In the genomic region with DNA sequence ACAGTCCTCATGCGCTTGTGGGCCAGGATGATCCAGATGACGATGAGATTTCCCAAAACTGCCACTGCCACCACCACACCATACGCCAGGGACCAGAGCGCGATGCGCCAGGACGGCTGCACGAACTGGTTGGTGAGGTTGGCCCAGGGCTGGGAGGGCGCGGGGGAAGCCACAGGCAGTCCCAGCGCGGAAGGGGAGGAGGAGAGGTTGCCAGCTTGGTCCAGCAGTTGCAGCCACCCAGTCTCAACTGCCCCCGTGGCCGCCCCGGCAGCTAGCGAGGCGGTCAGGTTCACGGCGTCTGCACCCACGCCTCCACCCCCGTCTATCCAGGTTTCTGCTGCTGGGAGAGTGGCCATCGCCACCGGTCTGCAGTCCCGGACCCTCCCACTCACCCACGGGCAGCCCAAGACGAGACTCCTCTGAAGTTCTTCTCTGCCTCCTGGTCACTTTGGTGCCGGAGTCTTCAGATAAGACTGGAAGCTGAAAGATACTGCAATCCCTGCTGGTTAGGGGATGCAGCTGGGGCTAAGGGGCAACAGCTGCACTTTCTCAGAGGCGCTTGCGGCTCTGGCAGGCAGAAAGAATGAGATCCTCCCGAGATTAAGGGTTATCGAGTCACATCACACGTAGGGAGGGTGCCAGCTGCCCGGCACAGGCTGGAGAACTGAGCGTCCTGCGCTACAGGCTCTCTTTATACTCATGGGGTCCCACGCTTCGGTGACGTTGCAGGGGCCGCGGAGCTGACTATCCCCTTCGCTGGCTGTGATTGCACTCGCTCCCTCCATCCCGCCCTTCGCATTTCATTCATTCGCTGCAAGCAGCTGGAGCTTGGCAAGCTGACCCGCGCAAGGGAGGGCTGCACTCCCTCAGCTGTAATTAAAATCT, we compare ENCODE assay signal across 1 cellular context.
TF ChIP-seq lines count a peak whose summit lies in the region.

A gene with protein sequence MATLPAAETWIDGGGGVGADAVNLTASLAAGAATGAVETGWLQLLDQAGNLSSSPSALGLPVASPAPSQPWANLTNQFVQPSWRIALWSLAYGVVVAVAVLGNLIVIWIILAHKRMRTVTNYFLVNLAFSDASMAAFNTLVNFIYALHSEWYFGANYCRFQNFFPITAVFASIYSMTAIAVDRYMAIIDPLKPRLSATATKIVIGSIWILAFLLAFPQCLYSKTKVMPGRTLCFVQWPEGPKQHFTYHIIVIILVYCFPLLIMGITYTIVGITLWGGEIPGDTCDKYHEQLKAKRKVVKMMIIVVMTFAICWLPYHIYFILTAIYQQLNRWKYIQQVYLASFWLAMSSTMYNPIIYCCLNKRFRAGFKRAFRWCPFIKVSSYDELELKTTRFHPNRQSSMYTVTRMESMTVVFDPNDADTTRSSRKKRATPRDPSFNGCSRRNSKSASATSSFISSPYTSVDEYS (minus strand): TSS at position 666 of the 885 bp plus-strand sequence. CDS start 310 bp downstream, at position 356.

TF ChIP-seq in neural cell, 6 proteins besides CTCF, POLR2A, EP300 and RAD21:
- TF ChIP-seq, protein P1, sequence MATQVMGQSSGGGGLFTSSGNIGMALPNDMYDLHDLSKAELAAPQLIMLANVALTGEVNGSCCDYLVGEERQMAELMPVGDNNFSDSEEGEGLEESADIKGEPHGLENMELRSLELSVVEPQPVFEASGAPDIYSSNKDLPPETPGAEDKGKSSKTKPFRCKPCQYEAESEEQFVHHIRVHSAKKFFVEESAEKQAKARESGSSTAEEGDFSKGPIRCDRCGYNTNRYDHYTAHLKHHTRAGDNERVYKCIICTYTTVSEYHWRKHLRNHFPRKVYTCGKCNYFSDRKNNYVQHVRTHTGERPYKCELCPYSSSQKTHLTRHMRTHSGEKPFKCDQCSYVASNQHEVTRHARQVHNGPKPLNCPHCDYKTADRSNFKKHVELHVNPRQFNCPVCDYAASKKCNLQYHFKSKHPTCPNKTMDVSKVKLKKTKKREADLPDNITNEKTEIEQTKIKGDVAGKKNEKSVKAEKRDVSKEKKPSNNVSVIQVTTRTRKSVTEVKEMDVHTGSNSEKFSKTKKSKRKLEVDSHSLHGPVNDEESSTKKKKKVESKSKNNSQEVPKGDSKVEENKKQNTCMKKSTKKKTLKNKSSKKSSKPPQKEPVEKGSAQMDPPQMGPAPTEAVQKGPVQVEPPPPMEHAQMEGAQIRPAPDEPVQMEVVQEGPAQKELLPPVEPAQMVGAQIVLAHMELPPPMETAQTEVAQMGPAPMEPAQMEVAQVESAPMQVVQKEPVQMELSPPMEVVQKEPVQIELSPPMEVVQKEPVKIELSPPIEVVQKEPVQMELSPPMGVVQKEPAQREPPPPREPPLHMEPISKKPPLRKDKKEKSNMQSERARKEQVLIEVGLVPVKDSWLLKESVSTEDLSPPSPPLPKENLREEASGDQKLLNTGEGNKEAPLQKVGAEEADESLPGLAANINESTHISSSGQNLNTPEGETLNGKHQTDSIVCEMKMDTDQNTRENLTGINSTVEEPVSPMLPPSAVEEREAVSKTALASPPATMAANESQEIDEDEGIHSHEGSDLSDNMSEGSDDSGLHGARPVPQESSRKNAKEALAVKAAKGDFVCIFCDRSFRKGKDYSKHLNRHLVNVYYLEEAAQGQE (IDR thresholded peaks at IDR 0.05; ENCODE audit: borderline replicate concordance), result no peak
- TF ChIP-seq TAF1 (IDR thresholded peaks at IDR 0.05; ENCODE audit: low read depth) (no peak), POLR2AphosphoS5 (IDR thresholded peaks at IDR 0.05) (no peak), SMC3 (conservative IDR thresholded peaks at IDR 0.05; ENCODE audit: poor library complexity) (no peak), MXI1 (conservative IDR thresholded peaks at IDR 0.05; ENCODE audit: poor library complexity, severe bottlenecking) (no peak), EZH2 (IDR thresholded peaks at IDR 0.05; ENCODE audit: borderline replicate concordance, insufficient read depth, low read length, poor library complexity, severe bottlenecking) (no peak)
